In the genomic region with DNA sequence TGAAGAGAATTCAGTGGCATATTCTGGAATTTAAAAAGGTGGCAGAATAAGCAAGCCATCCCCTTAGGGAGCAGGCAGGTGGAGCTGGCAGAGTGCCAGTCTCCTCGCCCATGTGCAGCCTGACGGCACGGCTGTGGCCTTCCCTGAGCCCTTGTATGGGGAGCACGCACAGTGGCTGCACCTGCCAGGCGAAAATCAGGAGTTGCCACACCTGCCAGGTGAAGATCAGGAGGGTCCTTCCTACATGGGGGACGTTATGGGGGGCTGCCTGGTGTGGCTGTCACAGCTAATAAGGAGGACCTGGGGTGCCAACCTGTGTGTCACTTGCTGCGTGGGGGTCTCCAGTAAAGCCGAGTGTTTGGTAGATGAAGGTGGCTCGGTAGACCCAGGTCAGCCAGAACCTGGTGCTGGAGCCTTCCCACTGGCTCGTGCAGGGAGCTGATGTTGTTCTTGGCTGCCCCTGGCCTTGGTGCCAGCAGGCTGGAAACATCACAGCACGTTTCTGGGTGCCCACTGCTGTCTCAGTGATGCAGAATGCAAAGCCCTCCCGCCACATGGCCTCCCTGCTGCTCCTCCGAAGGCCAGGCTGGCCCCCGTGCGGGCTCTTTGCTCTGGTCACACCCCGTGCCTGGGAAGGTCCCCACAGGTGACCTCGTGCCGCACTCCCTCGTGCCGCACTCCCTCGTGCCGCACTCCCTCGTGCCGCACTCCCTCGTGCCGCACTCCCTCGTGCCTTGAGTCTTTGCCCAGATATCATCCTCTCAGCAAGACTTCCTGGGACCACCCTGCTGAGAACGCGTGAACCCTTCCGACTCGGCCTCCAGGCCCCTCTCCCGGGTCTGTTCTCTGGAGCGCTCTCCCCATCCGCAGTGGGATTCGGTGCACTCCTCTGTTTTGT, we compare ENCODE assay signal across 17 cellular contexts. TPM values are rescaled to one million over a fixed set of nuclear protein-coding genes. Genes with fewer than 3 reads are reported as not detected.
A peak's percentile ranks its signal among the peaks of the same experiment; 100 is the strongest.
DNase-seq lines count a peak whose midpoint lies in the region; ATAC-seq and TF ChIP-seq lines count a peak whose summit lies in the region.
"Had no signal": no experiment of that assay in that cellular context is flagged by ENCODE, and none has a peak within 500 bp of the region (broad histone marks: within the 10 kb centered on the region; RNA-seq: fewer than 3 reads in every experiment).

No MANE protein-coding gene starts in this region.

- H3K27me3 ChIP-seq in body of pancreas (no peaks in the 10 kb centered on the region), thyroid gland (no peaks in the 10 kb centered on the region)
- H3K27me3 ChIP-seq: BE2C, heart right ventricle had no signal

- intact Hi-C loops in body of pancreas (cut with DNase I) (no loop called here), thyroid gland (cut with DNase I) (no loop called here)

- WGBS in body of pancreas, 2 donors = 84 to 87% methylated on average over 23 to 33 of the region's 35 CpGs
- 80 to 83% methylated on average over 28 to 30 of the region's 35 CpGs for WGBS in thyroid gland, 2 donors

- no peak overlapping the region for H3K27ac Mint-ChIP-seq in activated T-cell treated with anti-CD3 and anti-CD28 coated beads, Interleukin-2, amount 50 U/mL, for 24 hours
- H3K27ac Mint-ChIP-seq in activated T-cell treated with anti-CD3 and anti-CD28 coated beads, Interleukin-2, amount 50 U/mL, for 72 hours = no peak overlapping the region
- H3K27ac Mint-ChIP-seq: activated naive CD8-positive, alpha-beta T cell treated with anti-CD3 and anti-CD28 coated beads for 36 hours had no signal

- H3K4me1 Mint-ChIP-seq in activated T-cell treated with anti-CD3 and anti-CD28 coated beads, Interleukin-2, amount 50 U/mL, for 24 hours (ENCODE audit: low read depth) = no peaks in the 10 kb centered on the region
- H3K4me1 Mint-ChIP-seq in activated T-cell treated with anti-CD3 and anti-CD28 coated beads, Interleukin-2, amount 50 U/mL, for 72 hours (ENCODE audit: low read depth) = no peaks in the 10 kb centered on the region

- no peak overlapping the region for H3K4me3 Mint-ChIP-seq in activated T-cell treated with anti-CD3 and anti-CD28 coated beads, Interleukin-2, amount 50 U/mL, for 24 hours
- H3K4me3 Mint-ChIP-seq in activated T-cell treated with anti-CD3 and anti-CD28 coated beads, Interleukin-2, amount 50 U/mL, for 72 hours = no peak overlapping the region
- H3K4me3 Mint-ChIP-seq: activated naive CD8-positive, alpha-beta T cell treated with anti-CD3 and anti-CD28 coated beads for 36 hours; naive B cell had no signal

- H3K27ac ChIP-seq in body of pancreas (no peak overlapping the region), thyroid gland (no peak overlapping the region)

- H3K27me3 Mint-ChIP-seq in activated T-cell treated with anti-CD3 and anti-CD28 coated beads, Interleukin-2, amount 50 U/mL, for 24 hours = no peaks in the 10 kb centered on the region
- no peaks in the 10 kb centered on the region for H3K27me3 Mint-ChIP-seq in activated T-cell treated with anti-CD3 and anti-CD28 coated beads, Interleukin-2, amount 50 U/mL, for 72 hours (ENCODE audit: low read depth)
- H3K27me3 Mint-ChIP-seq: activated naive CD8-positive, alpha-beta T cell treated with anti-CD3 and anti-CD28 coated beads for 36 hours; naive B cell had no signal

- no peaks in the 10 kb centered on the region for H3K9me3 ChIP-seq in body of pancreas
- no peaks in the 10 kb centered on the region for H3K9me3 ChIP-seq in thyroid gland
- H3K9me3 ChIP-seq: BE2C, heart right ventricle had no signal

- peak; percentile 26 for DNase-seq in activated T-cell treated with anti-CD3 and anti-CD28 coated beads, Interleukin-2, amount 50 U/mL, for 24 hours
- DNase-seq in activated T-cell treated with anti-CD3 and anti-CD28 coated beads, Interleukin-2, amount 50 U/mL, for 72 hours = no peak
- peak; percentile 41 for DNase-seq in NCI-H2107 (lab: John Stamatoyannopoulos, UW)
- DNase-seq in body of pancreas = peak; percentile 1 to 10 (median 8)
- DNase-seq in thyroid gland = peak; percentile 83 to 88
- DNase-seq in effector CD8-positive, alpha-beta T cell (lab: John Stamatoyannopoulos, UW) = no peak
- DNase-seq in GM19240 (ENCODE audit: insufficient read length, low spot score) = no peak
- DNase-seq in SKM-1 (lab: John Stamatoyannopoulos, UW; ENCODE audit: unreplicated experiment) = no peak
- DNase-seq: activated naive CD8-positive, alpha-beta T cell treated with anti-CD3 and anti-CD28 coated beads for 36 hours; BE2C; heart right ventricle; KG1; naive B cell; NCI-H2081 treated with DMSO at 0.1 percent for 48 hours; T-helper 9 cell had no signal

- no peaks in the 10 kb centered on the region for H3K4me1 ChIP-seq in body of pancreas
- peaks cover 0 to 5% of the 10 kb centered on the region in 2 donors for H3K4me1 ChIP-seq in thyroid gland
- H3K4me1 ChIP-seq: heart right ventricle had no signal

- TF ChIP-seq POLR2A in body of pancreas (IDR thresholded peaks at IDR 0.05) (no peak), thyroid gland (IDR thresholded peaks at IDR 0.05) (no peak)

- no peak for TF ChIP-seq CTCF in body of pancreas (IDR thresholded peaks at IDR 0.05)
- TF ChIP-seq CTCF in thyroid gland (IDR thresholded peaks at IDR 0.05) = no peak

- peaks cover 0 to 7% of the 10 kb centered on the region in 2 donors for H3K36me3 ChIP-seq in body of pancreas (replicated peaks in 1 of 2; ENCODE audit: insufficient read depth in 1 of 2, low read depth in 2 of 2)
- H3K36me3 ChIP-seq in thyroid gland = peaks cover 30 to 43% of the 10 kb centered on the region in 2 donors
- H3K36me3 ChIP-seq: BE2C had no signal

- ATAC-seq in activated T-cell treated with anti-CD3 and anti-CD28 coated beads, Interleukin-2, amount 50 U/mL, for 72 hours (replicated peaks in 1 of 2) = no peak
- ATAC-seq in body of pancreas = no peak
- ATAC-seq: heart right ventricle, left colon, Panc1 had no signal

- no peaks in the 10 kb centered on the region for H3K9me3 Mint-ChIP-seq in activated T-cell treated with anti-CD3 and anti-CD28 coated beads, Interleukin-2, amount 50 U/mL, for 24 hours
- H3K9me3 Mint-ChIP-seq in activated T-cell treated with anti-CD3 and anti-CD28 coated beads, Interleukin-2, amount 50 U/mL, for 72 hours = no peaks in the 10 kb centered on the region
- H3K9me3 Mint-ChIP-seq: activated naive CD8-positive, alpha-beta T cell treated with anti-CD3 and anti-CD28 coated beads for 36 hours; naive B cell had no signal

- H3K4me3 ChIP-seq in body of pancreas (no peak overlapping the region), thyroid gland (replicated peaks in 1 of 3) (no peak overlapping the region)
- H3K4me3 ChIP-seq: heart right ventricle had no signal

- peaks cover 82% of the 10 kb centered on the region for H3K36me3 Mint-ChIP-seq in activated T-cell treated with anti-CD3 and anti-CD28 coated beads, Interleukin-2, amount 50 U/mL, for 24 hours (ENCODE audit: low read depth)
- peaks cover 0 to 2% of the 10 kb centered on the region in 2 donors for H3K36me3 Mint-ChIP-seq in activated T-cell treated with anti-CD3 and anti-CD28 coated beads, Interleukin-2, amount 50 U/mL, for 72 hours (ENCODE audit: insufficient read depth in 2 of 2)

RNA-seq across cellular contexts. Expression of a gene that starts 55.4 kb away (rescaled TPM):
- 10 to 100 TPM; 27.5 to 37.6 TPM for total RNA-seq in activated T-cell treated with anti-CD3 and anti-CD28 coated beads, Interleukin-2, amount 50 U/mL, for 72 hours
- total RNA-seq in body of pancreas (10 to 100 TPM in 1 of 2 donors, 1 to 10 TPM in 1; 6.3 to 16.3 TPM), thyroid gland (10 to 100 TPM; 26.1 to 37.9 (median 34.9) TPM)

Comparison
In these comparisons a context has a peak if more than half of its experiments do, and no peak if none do; other contexts are left out.
1. DNase-seq: peak in activated T-cell treated with anti-CD3 and anti-CD28 coated beads, Interleukin-2, amount 50 U/mL, for 24 hours (single experiment), NCI-H2107 (single experiment), body of pancreas (4 of 4) and thyroid gland (2 of 2); none in activated T-cell treated with anti-CD3 and anti-CD28 coated beads, Interleukin-2, amount 50 U/mL, for 72 hours (0 of 2), effector CD8-positive, alpha-beta T cell (single experiment), GM19240 (single experiment) and SKM-1 (single experiment).